In the genomic region with DNA sequence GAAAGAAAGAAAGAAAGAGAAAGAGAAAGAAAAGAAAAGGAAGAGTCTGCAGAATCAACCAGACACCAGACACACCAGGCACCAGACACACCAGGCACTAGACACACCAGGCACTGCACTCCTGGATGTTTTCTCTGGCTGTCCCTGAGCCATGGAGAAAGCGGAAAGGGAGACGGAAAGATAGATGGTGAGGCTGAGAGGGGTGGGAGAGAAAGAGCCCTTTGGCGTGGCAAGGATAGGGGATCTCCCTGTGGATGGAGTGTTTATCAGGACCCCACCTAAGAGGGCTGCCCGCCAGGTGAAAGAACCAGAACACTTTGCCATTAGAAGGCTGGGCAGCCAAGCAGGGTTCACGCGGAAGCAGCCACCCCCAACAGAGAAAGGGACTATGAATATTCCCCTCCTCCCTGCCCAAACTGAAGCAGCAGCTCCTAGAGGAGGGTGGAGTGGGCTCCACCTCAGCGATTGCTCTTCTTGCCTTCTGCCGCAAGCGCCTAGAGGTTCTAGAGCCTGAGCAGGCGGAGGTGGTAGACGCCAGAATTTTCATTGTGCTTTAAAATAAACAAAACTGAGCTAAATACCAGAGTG, we compare ENCODE assay signal across 22 cellular contexts. TPM values are rescaled to one million over a fixed set of nuclear protein-coding genes. Genes with fewer than 3 reads are reported as not detected.
A peak's percentile ranks its signal among the peaks of the same experiment; 100 is the strongest.
DNase-seq lines count a peak whose midpoint lies in the region; ATAC-seq and TF ChIP-seq lines count a peak whose summit lies in the region.
"Had no signal": no experiment of that assay in that cellular context is flagged by ENCODE, and none has a peak within 500 bp of the region (broad histone marks: within the 10 kb centered on the region; RNA-seq: fewer than 3 reads in every experiment).

No MANE protein-coding gene starts in this region.

- H3K36me3 ChIP-seq in HUES6 (ENCODE audit: control insufficient read depth, insufficient read depth, low read length) (no peaks in the 10 kb centered on the region), ascending aorta (no peaks in the 10 kb centered on the region), mesodermal cell (ENCODE audit: control insufficient read depth, insufficient read depth, low read length) (no peaks in the 10 kb centered on the region)
- H3K36me3 ChIP-seq: neutrophil, prostate gland, SJSA1 had no signal

- intact Hi-C loops in CD14-positive monocyte (cut with micrococcal nuclease): no loop called here
- intact Hi-C loops in ascending aorta (cut with DNase I): no loop called here

- H3K4me1 ChIP-seq in HUES6 (ENCODE audit: control insufficient read depth, insufficient read depth, low read length) (peaks cover 12% of the 10 kb centered on the region), ascending aorta (peaks cover 0 to 5% of the 10 kb centered on the region in 2 donors), mesodermal cell (ENCODE audit: control insufficient read depth, insufficient read depth, low read length, poor library complexity, severe bottlenecking) (peaks cover 28% of the 10 kb centered on the region)
- H3K4me1 ChIP-seq: Caco-2, prostate gland, SJSA1 had no signal

- H3K9ac ChIP-seq in HUES6 (ENCODE audit: low read length): no peak overlapping the region

- peak overlapping the region; percentile 39 to 87 (median 65) for H3K27ac Mint-ChIP-seq in CD14-positive monocyte
- H3K27ac Mint-ChIP-seq: activated naive CD4-positive, alpha-beta T cell treated with anti-CD3 and anti-CD28 coated beads for 36 hours; B cell had no signal

- WGBS in mesodermal cell (ENCODE audit: insufficient coverage in 2 of 2), 2 experiments: 83 to 90% methylated on average over 2 to 3 of the region's 11 CpGs

- H3K27me3 Mint-ChIP-seq in CD14-positive monocyte (ENCODE audit: low read depth in 3 of 3): peaks cover 0 to 3% (median 2%) of the 10 kb centered on the region in 3 donors

- peaks cover 0 to 2% (median 0%) of the 10 kb centered on the region in 7 donors for H3K9me3 Mint-ChIP-seq in CD14-positive monocyte
- H3K9me3 Mint-ChIP-seq: activated naive CD4-positive, alpha-beta T cell treated with anti-CD3 and anti-CD28 coated beads for 36 hours had no signal

- H3K27me3 ChIP-seq in HUES6 (ENCODE audit: control insufficient read depth, insufficient read depth, low read length) (no peaks in the 10 kb centered on the region), ascending aorta (no peaks in the 10 kb centered on the region)
- H3K27me3 ChIP-seq: neutrophil, SJSA1 had no signal

- DNase-seq in CD14-positive monocyte (ENCODE audit: low spot score): no peak
- DNase-seq in ascending aorta (ENCODE audit: low spot score in 2 of 2): no peak
- DNase-seq in SW 1271 (lab: John Stamatoyannopoulos, UW): no peak
- DNase-seq in left lobe of liver (ENCODE audit: low spot score): no peak
- no peak for DNase-seq in NCI-H524 (lab: John Stamatoyannopoulos, UW)
- DNase-seq: activated CD8-positive, alpha-beta memory T cell treated with anti-CD3 and anti-CD28 coated beads for 24 hours; activated T-cell treated with anti-CD3 and anti-CD28 coated beads, Interleukin-2, amount 50 U/mL, for 1 hour; amniotic stem cell; Caco-2; cortex of kidney; DMS79 treated with DMSO at 0.1 percent for 48 hours; NCI-H1092; NCI-H187; NCI-H2171 treated with DMSO at 0.1 percent for 48 hours had no signal

- H3K9me3 ChIP-seq in HUES6 (ENCODE audit: control insufficient read depth, insufficient read depth, low read depth, low read length) (no peaks in the 10 kb centered on the region), ascending aorta (no peaks in the 10 kb centered on the region), mesodermal cell (ENCODE audit: control insufficient read depth, low read length) (no peaks in the 10 kb centered on the region)
- H3K9me3 ChIP-seq: Caco-2, neutrophil, prostate gland, SJSA1 had no signal

- peak overlapping the region; percentile 8 to 52 for H3K4me3 Mint-ChIP-seq in CD14-positive monocyte
- H3K4me3 Mint-ChIP-seq: activated naive CD4-positive, alpha-beta T cell treated with anti-CD3 and anti-CD28 coated beads for 36 hours; B cell had no signal

- H3K36me3 Mint-ChIP-seq in CD14-positive monocyte: no peaks in the 10 kb centered on the region

- 0 out of 2 replicates have a peak overlapping the region, but pooled peaks have one; percentile 26 for H3K4me3 ChIP-seq in HUES6 (ENCODE audit: low read depth, low read length)
- H3K4me3 ChIP-seq in ascending aorta: no peak overlapping the region
- no peak overlapping the region for H3K4me3 ChIP-seq in mesodermal cell (ENCODE audit: extremely low read depth, insufficient read depth, low read length, poor library complexity, severe bottlenecking)
- H3K4me3 ChIP-seq: prostate gland, SJSA1 had no signal

- H3K27ac ChIP-seq in HUES6 (ENCODE audit: low read depth, low read length) (no peak overlapping the region), ascending aorta (peak overlapping the region; percentile 15 to 55), mesodermal cell (ENCODE audit: low read depth, low read length, severe bottlenecking) (peak overlapping the region; percentile 62)
- H3K27ac ChIP-seq: neutrophil, SJSA1 had no signal

- H3K4me1 Mint-ChIP-seq in CD14-positive monocyte: peaks cover 37% of the 10 kb centered on the region
- H3K4me1 Mint-ChIP-seq: B cell had no signal

- TF ChIP-seq CTCF in CD14-positive monocyte (IDR thresholded peaks at IDR 0.05) (no peak), ascending aorta (IDR thresholded peaks at IDR 0.05) (no peak)

- no peak for ATAC-seq in GM18868 (IDR thresholded peaks at IDR 0.05; ENCODE audit: unreplicated experiment)
- ATAC-seq in left lobe of liver: no peak

RNA-seq across cellular contexts. Expression of gene ST8SIA1, which starts 13.4 kb away (rescaled TPM):
- not detected for polyA plus RNA-seq in CD14-positive monocyte
- total RNA-seq in ascending aorta: 9.7 TPM
- 8.3 TPM for polyA plus RNA-seq in mesodermal cell (2013, experiment 1 of 2)
- polyA plus RNA-seq in mesodermal cell (2013, experiment 2 of 2): 7.7 TPM
- total RNA-seq in left lobe of liver: not detected
- total RNA-seq: Caco-2, SJSA1 had no signal

Comparison
In these comparisons a context has a peak if more than half of its experiments do, and no peak if none do; other contexts are left out.
1. RNA of gene ST8SIA1, which starts 13.4 kb away (total RNA-seq): 9.7 TPM in ascending aorta (single experiment); not detected in left lobe of liver (single experiment); every median in the first group is over 10 times any median in the second.